15 cellular contexts compared by ENCODE assay signal in genomic region chr17:2874211-2874686, GRCh38.
DNase-seq lines count a peak whose midpoint lies in the region; ATAC-seq and TF ChIP-seq lines count a peak whose summit lies in the region.
"Had no signal": no experiment of that assay in that cellular context is flagged by ENCODE, and none has a peak within 500 bp of the region (broad histone marks: within the 10 kb centered on the region; RNA-seq: fewer than 3 reads in every experiment).

No MANE protein-coding gene starts in this region.

- no peaks in the 10 kb centered on the region for H3K9me2 ChIP-seq in GM23338 (ENCODE audit: insufficient read depth)
- H3K9me2 ChIP-seq in hepatocyte (replicated peaks; ENCODE audit: insufficient read depth), result no peaks in the 10 kb centered on the region

- TF ChIP-seq CTCF in GM23338 (conservative IDR thresholded peaks at IDR 0.05; ENCODE audit: low read depth in 2 of 2) (no peak), hepatocyte (IDR thresholded peaks at IDR 0.05; ENCODE audit: poor library complexity) (no peak), natural killer cell (IDR thresholded peaks at IDR 0.05) (no peak), Peyer's patch (IDR thresholded peaks at IDR 0.05) (no peak)

- intact Hi-C loops in natural killer cell (cut with micrococcal nuclease), result no loop called here

- H3K27ac Mint-ChIP-seq in GM23338, result peak overlapping the region; percentile 95
- peak overlapping the region; percentile 43 to 72 for H3K27ac Mint-ChIP-seq in natural killer cell
- H3K27ac Mint-ChIP-seq: activated CD8-positive, alpha-beta T cell treated with anti-CD3 and anti-CD28 coated beads for 36 hours had no signal

- H3K9me3 Mint-ChIP-seq in GM23338, result no peaks in the 10 kb centered on the region
- H3K9me3 Mint-ChIP-seq in natural killer cell, result no peaks in the 10 kb centered on the region
- H3K9me3 Mint-ChIP-seq: activated CD8-positive, alpha-beta T cell treated with anti-CD3 and anti-CD28 coated beads for 36 hours had no signal

- H3K27ac ChIP-seq in GM23338 (ENCODE audit: low read depth), result peak overlapping the region; percentile 99
- H3K27ac ChIP-seq in hepatocyte, result peak overlapping the region; percentile 64
- H3K27ac ChIP-seq in Peyer's patch, result no peak overlapping the region
- H3K27ac ChIP-seq: colonic mucosa, prostate gland had no signal

- H3K4me3 ChIP-seq in GM23338, result no peak overlapping the region; the same call in 1 of the 2 replicates
- no peak overlapping the region for H3K4me3 ChIP-seq in NT2/D1 (ENCODE audit: insufficient read length, low read depth)
- H3K4me3 ChIP-seq in hepatocyte, result no peak overlapping the region
- no peak overlapping the region for H3K4me3 ChIP-seq in Peyer's patch
- H3K4me3 ChIP-seq: colonic mucosa, prostate gland had no signal

- H3K4me3 Mint-ChIP-seq in GM23338 (peak overlapping the region; percentile 52), natural killer cell (no peak overlapping the region)
- H3K4me3 Mint-ChIP-seq: activated CD8-positive, alpha-beta T cell treated with anti-CD3 and anti-CD28 coated beads for 36 hours; naive B cell had no signal

- H3K79me2 ChIP-seq in GM23338 (replicated peaks; ENCODE audit: insufficient read depth), result peaks cover 71% of the 10 kb centered on the region
- H3K79me2 ChIP-seq in hepatocyte, result no peaks in the 10 kb centered on the region

- peak; percentile 98 for DNase-seq in GM23338 (ENCODE audit: low spot score)
- DNase-seq in NT2/D1 (ENCODE audit: low read depth, low spot score), result peak; percentile 88
- DNase-seq in hepatocyte (ENCODE audit: low spot score), result peak; percentile 50
- DNase-seq in natural killer cell, result no peak
- DNase-seq in Peyer's patch, result no peak
- no peak for DNase-seq in stimulated activated CD4-positive, alpha-beta T cell treated with anti-CD3 and anti-CD28 coated beads, Interleukin-4, amount 100 ng/mL, for 1 hour
- DNase-seq: activated CD8-positive, alpha-beta T cell treated with anti-CD3 and anti-CD28 coated beads for 36 hours; AML-193; Calu3; colonic mucosa; naive B cell; NCI-H446 treated with DMSO at 0.1 percent for 48 hours had no signal

- ATAC-seq in GM23338, result peak; percentile 64
- no peak for ATAC-seq in natural killer cell
- no peak for ATAC-seq in HG02885 (IDR thresholded peaks at IDR 0.05; ENCODE audit: poor library complexity, unreplicated experiment)
- ATAC-seq in HG03439 (IDR thresholded peaks at IDR 0.05; ENCODE audit: unreplicated experiment), result no peak
- ATAC-seq: activated CD8-positive, alpha-beta T cell treated with anti-CD3 and anti-CD28 coated beads for 36 hours had no signal

- peaks cover 65% of the 10 kb centered on the region for H3K4me1 Mint-ChIP-seq in GM23338
- H3K4me1 Mint-ChIP-seq in natural killer cell, result peaks cover 56 to 77% of the 10 kb centered on the region in 2 donors

- TF ChIP-seq POLR2A in Peyer's patch (IDR thresholded peaks at IDR 0.05), result no peak

- H4K20me1 ChIP-seq in GM23338 (replicated peaks; ENCODE audit: insufficient read depth) (no peaks in the 10 kb centered on the region), hepatocyte (ENCODE audit: insufficient read depth, poor library complexity, severe bottlenecking) (no peaks in the 10 kb centered on the region)

- H3K4me2 ChIP-seq in GM23338 (peak overlapping the region; percentile 53), hepatocyte (no peak overlapping the region)

- no peak overlapping the region for H3K9ac ChIP-seq in NT2/D1 (ENCODE audit: insufficient read length, low read depth)

- H3K9me3 ChIP-seq in NT2/D1 (ENCODE audit: insufficient read depth, low read length) (no peaks in the 10 kb centered on the region), hepatocyte (ENCODE audit: low read depth) (no peaks in the 10 kb centered on the region), Peyer's patch (no peaks in the 10 kb centered on the region)
- H3K9me3 ChIP-seq: colonic mucosa, prostate gland had no signal

- H3K27me3 ChIP-seq in GM23338 (ENCODE audit: insufficient read depth) (no peaks in the 10 kb centered on the region), NT2/D1 (ENCODE audit: insufficient read depth, insufficient read length) (no peaks in the 10 kb centered on the region), hepatocyte (no peaks in the 10 kb centered on the region), Peyer's patch (no peaks in the 10 kb centered on the region)
- H3K27me3 ChIP-seq: colonic mucosa had no signal

- H2AFZ ChIP-seq in GM23338 (no peak overlapping the region), hepatocyte (no peak overlapping the region)

- H3K36me3 ChIP-seq in GM23338 (ENCODE audit: insufficient read depth), result no peaks in the 10 kb centered on the region
- peaks cover 6% of the 10 kb centered on the region for H3K36me3 ChIP-seq in NT2/D1 (ENCODE audit: insufficient read depth, insufficient read length, low read length)
- no peaks in the 10 kb centered on the region for H3K36me3 ChIP-seq in hepatocyte (replicated peaks; ENCODE audit: insufficient read depth, low read depth)
- no peaks in the 10 kb centered on the region for H3K36me3 ChIP-seq in Peyer's patch
- H3K36me3 ChIP-seq: colonic mucosa, prostate gland had no signal

- H3K27me3 Mint-ChIP-seq in GM23338 (ENCODE audit: insufficient read depth, low read depth, poor library complexity), result peaks cover 28% of the 10 kb centered on the region
- H3K27me3 Mint-ChIP-seq in natural killer cell (ENCODE audit: low read depth in 2 of 2), result no peaks in the 10 kb centered on the region
- H3K27me3 Mint-ChIP-seq: activated CD8-positive, alpha-beta T cell treated with anti-CD3 and anti-CD28 coated beads for 36 hours; naive B cell had no signal

- peaks cover 25% of the 10 kb centered on the region for H3F3A ChIP-seq in GM23338 (replicated peaks; ENCODE audit: low read depth)

- WGBS in hepatocyte (ENCODE audit: low lambda C conversion rate, missing lambda C conversion rate), result 24% methylated on average over 5 of the region's 5 CpGs

- H3K36me3 Mint-ChIP-seq in GM23338 (ENCODE audit: low read depth) (peaks cover 15% of the 10 kb centered on the region), natural killer cell (no peaks in the 10 kb centered on the region)
- H3K36me3 Mint-ChIP-seq: naive B cell had no signal

- peaks cover 40% of the 10 kb centered on the region for H3K4me1 ChIP-seq in GM23338 (ENCODE audit: insufficient read depth)
- peaks cover 23% of the 10 kb centered on the region for H3K4me1 ChIP-seq in NT2/D1 (ENCODE audit: insufficient read depth, insufficient read length)
- H3K4me1 ChIP-seq in hepatocyte (ENCODE audit: insufficient read depth), result peaks cover 6% of the 10 kb centered on the region
- no peaks in the 10 kb centered on the region for H3K4me1 ChIP-seq in Peyer's patch
- H3K4me1 ChIP-seq: colonic mucosa, prostate gland had no signal

TF ChIP-seq in GM23338, 12 proteins besides CTCF, POLR2A, EP300 and RAD21 (continues in another document):
- TF ChIP-seq REST (IDR thresholded peaks at IDR 0.05; ENCODE audit: unreplicated experiment) (no peak), JUNB (IDR thresholded peaks at IDR 0.05; ENCODE audit: unreplicated experiment) (no peak), EZH2 (IDR thresholded peaks at IDR 0.05; ENCODE audit: low read depth, unreplicated experiment) (no peak), ZNF114 (CRISPR knock-in tag; IDR thresholded peaks at IDR 0.05) (0 out of 2 replicates have a peak, but pooled peaks have one; percentile 65), ETS1 (IDR thresholded peaks at IDR 0.05) (no peak), EZH2phosphoT487 (IDR thresholded peaks at IDR 0.05; ENCODE audit: unreplicated experiment) (no peak), POLR2AphosphoS5 (IDR thresholded peaks at IDR 0.05; ENCODE audit: low read depth) (no peak), ZNF331 (CRISPR knock-in tag; IDR thresholded peaks at IDR 0.05; ENCODE audit: low read depth) (no peak)

Comparison
In these comparisons a context has a peak if more than half of its experiments do, and no peak if none do; other contexts are left out.
1. DNase-seq: peak in GM23338 (single experiment), NT2/D1 (single experiment) and hepatocyte (single experiment); none in natural killer cell (single experiment), Peyer's patch (0 of 3) and stimulated activated CD4-positive, alpha-beta T cell treated with anti-CD3 and anti-CD28 coated beads, Interleukin-4, amount 100 ng/mL, for 1 hour (single experiment).
2. H3K27ac ChIP-seq: peak in GM23338 (single experiment) and hepatocyte (single experiment); none in Peyer's patch (0 of 4).